In the genomic region with DNA sequence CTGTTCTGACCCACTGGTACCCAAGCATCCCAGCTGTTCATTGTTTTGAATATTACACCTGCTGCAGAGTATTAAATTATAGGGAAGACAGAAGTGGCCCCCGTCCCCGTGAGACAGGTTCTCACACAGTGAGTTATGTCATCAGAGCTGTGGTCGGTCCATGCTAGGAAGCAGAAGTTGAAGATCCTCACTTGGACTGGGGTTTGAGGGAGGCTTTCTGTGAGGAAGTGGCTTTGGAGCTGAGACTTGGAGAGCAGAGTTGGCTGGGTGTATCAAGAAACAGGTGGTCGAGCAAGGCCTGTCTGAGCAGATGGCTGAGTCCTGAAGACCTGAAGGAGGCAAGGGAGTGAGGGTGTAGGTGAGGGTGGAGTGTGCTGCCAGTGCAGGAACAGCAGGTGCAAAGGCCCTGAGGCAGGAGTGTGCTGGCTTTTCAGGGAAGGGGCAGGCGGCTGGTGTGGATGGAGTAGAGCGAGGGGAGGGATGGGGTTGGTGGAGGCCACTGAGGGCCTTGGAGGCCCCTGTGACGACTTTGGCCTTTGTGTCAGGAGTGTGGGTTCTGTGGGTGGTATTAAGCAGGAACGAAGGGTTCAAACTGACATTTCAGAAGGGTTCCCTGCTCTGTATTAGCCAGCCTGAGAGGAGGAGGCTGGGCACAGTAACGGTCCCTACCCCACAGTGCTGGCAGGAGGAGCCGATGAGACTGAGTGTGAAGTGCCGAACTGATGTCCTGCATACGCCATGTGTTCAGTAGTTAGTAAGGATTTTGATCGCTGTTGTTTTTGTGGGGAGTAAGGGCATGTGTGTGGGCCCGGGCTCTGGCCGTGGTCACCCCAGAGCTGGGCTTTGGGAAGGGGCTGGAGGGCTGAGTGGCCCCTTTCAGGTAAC, we compare ENCODE assay signal across 9 cellular contexts. TPM values are rescaled to one million over a fixed set of nuclear protein-coding genes. Genes with fewer than 3 reads are reported as not detected.
DNase-seq lines count a peak whose midpoint lies in the region; ATAC-seq and TF ChIP-seq lines count a peak whose summit lies in the region.
"Had no signal": no experiment of that assay in that cellular context is flagged by ENCODE, and none has a peak within 500 bp of the region (broad histone marks: within the 10 kb centered on the region; RNA-seq: fewer than 3 reads in every experiment).

No MANE protein-coding gene starts in this region.

- H3K4me3 Mint-ChIP-seq in brain, result no peak overlapping the region
- H3K4me3 Mint-ChIP-seq in mesothelial cell of epicardium, result no peak overlapping the region
- no peak overlapping the region for H3K4me3 Mint-ChIP-seq in activated CD4-positive, alpha-beta T cell treated with anti-CD3 and anti-CD28 coated beads for 36 hours

- intact Hi-C loops in activated CD4-positive, alpha-beta T cell treated with anti-CD3 and anti-CD28 coated beads for 36 hours (cut with DNase I, micrococcal nuclease), result loop anchor here in 1 of 2 experiments (2.0 kb wide), 1 partner anchor 75 kb away; no protein-coding TSS in a partner anchor

- CTCF ChIA-PET in activated CD4-positive, alpha-beta T cell treated with anti-CD3 and anti-CD28 coated beads for 36 hours (lab: Charles Lee), result no interaction called here

- no peaks in the 10 kb centered on the region for H3K9me3 ChIP-seq in upper lobe of left lung

- no peaks in the 10 kb centered on the region for H3K27me3 ChIP-seq in upper lobe of left lung

- H3K27me3 Mint-ChIP-seq in brain (no peaks in the 10 kb centered on the region), mesothelial cell of epicardium (ENCODE audit: low read depth) (no peaks in the 10 kb centered on the region)
- no peaks in the 10 kb centered on the region for H3K27me3 Mint-ChIP-seq in activated CD4-positive, alpha-beta T cell treated with anti-CD3 and anti-CD28 coated beads for 36 hours

- H3K36me3 ChIP-seq in upper lobe of left lung, result peaks cover 0 to 6% (median 0%) of the 10 kb centered on the region in 4 donors

- no peak for TF ChIP-seq EP300 in upper lobe of left lung (IDR thresholded peaks at IDR 0.05)

- no peak for TF ChIP-seq CTCF in brain (conservative IDR thresholded peaks at IDR 0.05)
- no peak for TF ChIP-seq CTCF in mesothelial cell of epicardium (IDR thresholded peaks at IDR 0.05; ENCODE audit: unreplicated experiment)
- no peak for TF ChIP-seq CTCF in upper lobe of left lung (IDR thresholded peaks at IDR 0.05)

- H3K4me1 ChIP-seq in upper lobe of left lung, result peaks cover 15 to 46% (median 32%) of the 10 kb centered on the region in 4 donors

- WGBS in upper lobe of left lung, 2 donors, result 77 to 84% methylated on average over 15 of the region's 15 CpGs

- ATAC-seq in upper lobe of left lung (ENCODE audit: low FRiP score in 2 of 2), result peak in 1 of 2 donors; percentile 65
- no peak for ATAC-seq in HG03175 (IDR thresholded peaks at IDR 0.05; ENCODE audit: unreplicated experiment)
- ATAC-seq in GM21786 (IDR thresholded peaks at IDR 0.05; ENCODE audit: unreplicated experiment), result no peak
- no peak for ATAC-seq in activated CD4-positive, alpha-beta T cell treated with anti-CD3 and anti-CD28 coated beads for 36 hours

- no peaks in the 10 kb centered on the region for H3K9me3 Mint-ChIP-seq in brain
- no peaks in the 10 kb centered on the region for H3K9me3 Mint-ChIP-seq in mesothelial cell of epicardium
- no peaks in the 10 kb centered on the region for H3K9me3 Mint-ChIP-seq in activated CD4-positive, alpha-beta T cell treated with anti-CD3 and anti-CD28 coated beads for 36 hours (ENCODE audit: low read depth)

- peak overlapping the region in 2 of 4 donors; percentile 2 to 30 for H3K27ac ChIP-seq in upper lobe of left lung

- peak overlapping the region; percentile 23 to 87 (median 66) for H3K27ac Mint-ChIP-seq in brain
- H3K27ac Mint-ChIP-seq in mesothelial cell of epicardium, result peak overlapping the region; percentile 82
- H3K27ac Mint-ChIP-seq in activated CD4-positive, alpha-beta T cell treated with anti-CD3 and anti-CD28 coated beads for 36 hours, result no peak overlapping the region

- H3K4me3 ChIP-seq in upper lobe of left lung, result no peak overlapping the region

- TF ChIP-seq POLR2A in upper lobe of left lung (IDR thresholded peaks at IDR 0.05), result no peak

- peaks cover 56% of the 10 kb centered on the region for H3K4me1 Mint-ChIP-seq in brain
- H3K4me1 Mint-ChIP-seq in mesothelial cell of epicardium, result peaks cover 28% of the 10 kb centered on the region
- no peaks in the 10 kb centered on the region for H3K4me1 Mint-ChIP-seq in activated CD4-positive, alpha-beta T cell treated with anti-CD3 and anti-CD28 coated beads for 36 hours

- DNase-seq in NCI-H2171 treated with DMSO at 0.1 percent for 48 hours (lab: John Stamatoyannopoulos, UW) (peak; percentile 15), NCI-H2171 (lab: John Stamatoyannopoulos, UW) (no peak), mesothelial cell of epicardium (ENCODE audit: low spot score in 2 of 2, unreplicated experiment in 2 of 2) (no peak), upper lobe of left lung (peak; percentile 33 to 71)
- no peak for DNase-seq in activated CD4-positive, alpha-beta T cell treated with anti-CD3 and anti-CD28 coated beads for 36 hours
- DNase-seq: RPMI8226 had no signal

- H3K36me3 Mint-ChIP-seq in brain (peaks cover 14% of the 10 kb centered on the region), mesothelial cell of epicardium (no peaks in the 10 kb centered on the region)
- H3K36me3 Mint-ChIP-seq in activated CD4-positive, alpha-beta T cell treated with anti-CD3 and anti-CD28 coated beads for 36 hours (ENCODE audit: low read depth), result no peaks in the 10 kb centered on the region

- POLR2A ChIA-PET in activated CD4-positive, alpha-beta T cell treated with anti-CD3 and anti-CD28 coated beads for 36 hours (lab: Charles Lee), result no interaction called here

RNA-seq across cellular contexts. Expression of gene SRC, which starts 11.8 kb away (rescaled TPM):
- polyA plus RNA-seq in brain (ENCODE audit: insufficient read depth, low read depth, low replicate concordance), result 60.3 TPM
- total RNA-seq in mesothelial cell of epicardium, result 81.2 to 85.2 TPM (median 81.3 TPM) in 3 replicates
- 100 to 1,000 TPM in 1 of 6 donors, 10 to 100 TPM in 5; 31.1 to 115 (median 66.8) TPM for total RNA-seq in upper lobe of left lung
- total RNA-seq in activated CD4-positive, alpha-beta T cell treated with anti-CD3 and anti-CD28 coated beads for 36 hours, result 1 to 10 TPM; 4.2 to 5.7 TPM

Comparison
In these comparisons a context has a peak if more than half of its experiments do, and no peak if none do; other contexts are left out.
1. DNase-seq: peak in NCI-H2171 treated with DMSO at 0.1 percent for 48 hours (single experiment) and upper lobe of left lung (2 of 2); none in NCI-H2171 (single experiment), mesothelial cell of epicardium (0 of 2) and activated CD4-positive, alpha-beta T cell treated with anti-CD3 and anti-CD28 coated beads for 36 hours (single experiment).
2. RNA of gene SRC, which starts 11.8 kb away (total RNA-seq): 81.2 to 85.2 TPM in mesothelial cell of epicardium and 31.1 to 115 TPM in upper lobe of left lung; 4.2 to 5.7 TPM in activated CD4-positive, alpha-beta T cell treated with anti-CD3 and anti-CD28 coated beads for 36 hours; every median in the first group is over 4 times any median in the second.